Comparison of ENCODE assay signal across 15 cellular contexts in genomic region chr11:71190551-71190950, GRCh38.
A peak's percentile ranks its signal among the peaks of the same experiment; 100 is the strongest.
DNase-seq lines count a peak whose midpoint lies in the region; ATAC-seq and TF ChIP-seq lines count a peak whose summit lies in the region.
"Had no signal": no experiment of that assay in that cellular context is flagged by ENCODE, and none has a peak within 500 bp of the region (broad histone marks: within the 10 kb centered on the region; RNA-seq: fewer than 3 reads in every experiment).

No MANE protein-coding gene starts in this region.

- H3K4me3 ChIP-seq in upper lobe of right lung, result no peak overlapping the region
- no peak overlapping the region for H3K4me3 ChIP-seq in gastrocnemius medialis
- H3K4me3 ChIP-seq: A549, HAP-1 had no signal

- H3K27me3 Mint-ChIP-seq in chondrocyte (ENCODE audit: low read depth), result peaks cover 44% of the 10 kb centered on the region

- no peak for TF ChIP-seq POLR2A in gastrocnemius medialis (IDR thresholded peaks at IDR 0.05)

- in situ Hi-C loops in gastrocnemius medialis (cut with MboI; ENCODE audit: low sequenced_read_pairs in 4 of 4), result no loop called here

- ATAC-seq in upper lobe of right lung, result no peak
- no peak for ATAC-seq in gastrocnemius medialis
- no peak for ATAC-seq in activated CD4-positive, CD25-positive, alpha-beta regulatory T cell treated with anti-CD3 and anti-CD28 coated beads, Interleukin-2, amount 50 U/mL, for 24 hours
- ATAC-seq: A549 had no signal

- H3K36me3 Mint-ChIP-seq in chondrocyte (ENCODE audit: low read depth), result no peaks in the 10 kb centered on the region

- H3K27me3 ChIP-seq in upper lobe of right lung, result no peaks in the 10 kb centered on the region
- H3K27me3 ChIP-seq in gastrocnemius medialis, result no peaks in the 10 kb centered on the region

- no peak overlapping the region for H3K27ac Mint-ChIP-seq in chondrocyte (ENCODE audit: unreplicated experiment)
- H3K27ac Mint-ChIP-seq: CD4-positive, alpha-beta T cell had no signal

- H3K4me3 Mint-ChIP-seq in chondrocyte (ENCODE audit: unreplicated experiment), result no peak overlapping the region
- H3K4me3 Mint-ChIP-seq: CD4-positive, alpha-beta T cell had no signal

- H3K9me3 ChIP-seq in upper lobe of right lung (no peaks in the 10 kb centered on the region), gastrocnemius medialis (no peaks in the 10 kb centered on the region)
- H3K9me3 ChIP-seq: A549, Caco-2 had no signal

- H3K36me3 ChIP-seq in upper lobe of right lung (no peaks in the 10 kb centered on the region), gastrocnemius medialis (no peaks in the 10 kb centered on the region)
- H3K36me3 ChIP-seq: HAP-1 had no signal

- H3K4me1 ChIP-seq in upper lobe of right lung (no peaks in the 10 kb centered on the region), gastrocnemius medialis (no peaks in the 10 kb centered on the region)
- H3K4me1 ChIP-seq: A549, HAP-1 had no signal

- H3K27ac ChIP-seq in upper lobe of right lung (no peak overlapping the region), gastrocnemius medialis (no peak overlapping the region)
- H3K27ac ChIP-seq: 22Rv1, A549, C4-2B had no signal

- no peaks in the 10 kb centered on the region for H3K4me1 Mint-ChIP-seq in chondrocyte (ENCODE audit: low read depth)

- H3K9me3 Mint-ChIP-seq in chondrocyte (ENCODE audit: low read depth), result no peaks in the 10 kb centered on the region
- H3K9me3 Mint-ChIP-seq: CD4-positive, alpha-beta T cell had no signal

- intact Hi-C loops in posterior vena cava (cut with DNase I), result no loop called here
- intact Hi-C loops in upper lobe of right lung (cut with DNase I), result no loop called here
- intact Hi-C loops in gastrocnemius medialis (cut with DNase I; ENCODE audit: low total_unique reads), result no loop called here

- TF ChIP-seq CTCF in chondrocyte (IDR thresholded peaks at IDR 0.05) (no peak), upper lobe of right lung (IDR thresholded peaks at IDR 0.05) (no peak), gastrocnemius medialis (IDR thresholded peaks at IDR 0.05 in 4 of 5, conservative IDR thresholded peaks at IDR 0.05 in 1 of 5) (no peak)

- DNase-seq in activated effector memory CD4-positive, alpha-beta T cell treated with anti-CD3 and anti-CD28 coated beads, Interleukin-2, amount 50 U/mL, for 16 hours, result peak; percentile 8
- DNase-seq in activated effector memory CD4-positive, alpha-beta T cell treated with Interleukin-2 at 50 U/mL for 16 hours, result no peak
- DNase-seq in chondrocyte (ENCODE audit: low spot score) (peak; percentile 68), posterior vena cava (ENCODE audit: low spot score) (peak; percentile 51), upper lobe of right lung (peak; percentile 34), gastrocnemius medialis (no peak), activated T-cell treated with anti-CD3 and anti-CD28 coated beads for 4 hours (no peak)
- DNase-seq: AML-193; CD4-positive, alpha-beta T cell had no signal

Comparison
In these comparisons a context has a peak if more than half of its experiments do, and no peak if none do; other contexts are left out.
1. DNase-seq: peak in activated effector memory CD4-positive, alpha-beta T cell treated with anti-CD3 and anti-CD28 coated beads, Interleukin-2, amount 50 U/mL, for 16 hours (single experiment), chondrocyte (single experiment), posterior vena cava (single experiment) and upper lobe of right lung (single experiment); none in activated effector memory CD4-positive, alpha-beta T cell treated with Interleukin-2 at 50 U/mL for 16 hours (single experiment), gastrocnemius medialis (0 of 2) and activated T-cell treated with anti-CD3 and anti-CD28 coated beads for 4 hours (single experiment).